In genomic region chr6:32868257-32868788, GRCh38 we compare ENCODE assay signal across 8 cellular contexts. TPM values are rescaled to one million over a fixed set of nuclear protein-coding genes. Genes with fewer than 3 reads are reported as not detected.
DNase-seq lines count a peak whose midpoint lies in the region; ATAC-seq and TF ChIP-seq lines count a peak whose summit lies in the region.

No MANE protein-coding gene starts in this region.

- H3K27ac Mint-ChIP-seq in activated CD8-positive, alpha-beta T cell treated with anti-CD3 and anti-CD28 coated beads, Interleukin-2, amount 10 ng/mL, durations not matched to agents 7 days and 5 days = no peak overlapping the region
- no peak overlapping the region for H3K27ac Mint-ChIP-seq in effector memory CD8-positive, alpha-beta T cell

- peaks cover 3% of the 10 kb centered on the region for H3K27me3 Mint-ChIP-seq in activated CD8-positive, alpha-beta T cell treated with anti-CD3 and anti-CD28 coated beads, Interleukin-2, amount 10 ng/mL, durations not matched to agents 7 days and 5 days (ENCODE audit: low read depth)
- H3K27me3 Mint-ChIP-seq in effector memory CD8-positive, alpha-beta T cell = no peaks in the 10 kb centered on the region

- ATAC-seq in activated CD8-positive, alpha-beta T cell treated with anti-CD3 and anti-CD28 coated beads, Interleukin-2, amount 10 ng/mL, durations not matched to agents 7 days and 5 days = peak; percentile 77
- peak; percentile 92 for ATAC-seq in effector memory CD8-positive, alpha-beta T cell (replicated peaks)
- no peak for ATAC-seq in HG02798 (IDR thresholded peaks at IDR 0.05; ENCODE audit: poor library complexity, unreplicated experiment)

- peaks cover 15% of the 10 kb centered on the region for H3K36me3 Mint-ChIP-seq in activated CD8-positive, alpha-beta T cell treated with anti-CD3 and anti-CD28 coated beads, Interleukin-2, amount 10 ng/mL, durations not matched to agents 7 days and 5 days (ENCODE audit: low read depth)
- peaks cover 3% of the 10 kb centered on the region for H3K36me3 Mint-ChIP-seq in effector memory CD8-positive, alpha-beta T cell (ENCODE audit: insufficient read depth)

- peaks cover 35% of the 10 kb centered on the region for H3K4me1 Mint-ChIP-seq in activated CD8-positive, alpha-beta T cell treated with anti-CD3 and anti-CD28 coated beads, Interleukin-2, amount 10 ng/mL, durations not matched to agents 7 days and 5 days (ENCODE audit: low read depth)
- peaks cover 11 to 16% of the 10 kb centered on the region in 2 donors for H3K4me1 Mint-ChIP-seq in effector memory CD8-positive, alpha-beta T cell (ENCODE audit: low read depth in 2 of 2)

- peak; percentile 95 for TF ChIP-seq CTCF in C4-2B (conservative IDR thresholded peaks at IDR 0.05)

- H3K27ac ChIP-seq in C4-2B = no peak overlapping the region

- POLR2A ChIA-PET in activated CD8-positive, alpha-beta T cell treated with anti-CD3 and anti-CD28 coated beads, Interleukin-2, amount 10 ng/mL, durations not matched to agents 7 days and 5 days (lab: Charles Lee) = interaction anchor here (0.9 to 10.3 kb wide), 8 partner anchors 10 to 686 kb away, joined by 3 to 240 read pairs (median 6); partner anchors contain the start of genes HLA-DMA, PSMB8, PSMB9 and TAP1

- no peaks in the 10 kb centered on the region for H3K36me3 ChIP-seq in H7 (replicated peaks; ENCODE audit: control insufficient read depth, insufficient read depth, low read length)

- DNase-seq in H7 = peak; percentile 42
- DNase-seq in NCI-H748 treated with DMSO at 0.1 percent for 48 hours (lab: John Stamatoyannopoulos, UW) = peak; percentile 56
- peak; percentile 93 for DNase-seq in activated CD8-positive, alpha-beta T cell treated with anti-CD3 and anti-CD28 coated beads, Interleukin-2, amount 10 ng/mL, durations not matched to agents 7 days and 5 days
- peak; percentile 86 to 90 (median 90) for DNase-seq in effector memory CD8-positive, alpha-beta T cell
- peak; percentile 71 for DNase-seq in middle frontal gyrus (ENCODE audit: extremely low spot score, low spot score)
- DNase-seq in stimulated activated CD8-positive, alpha-beta memory T cell treated with anti-CD3 and anti-CD28 coated beads, Interleukin-4, amount 100 ng/mL, for 48 hours = peak; percentile 94

- H3K9me3 Mint-ChIP-seq in activated CD8-positive, alpha-beta T cell treated with anti-CD3 and anti-CD28 coated beads, Interleukin-2, amount 10 ng/mL, durations not matched to agents 7 days and 5 days (ENCODE audit: insufficient read depth) = no peaks in the 10 kb centered on the region
- no peaks in the 10 kb centered on the region for H3K9me3 Mint-ChIP-seq in effector memory CD8-positive, alpha-beta T cell

- CTCF ChIA-PET in activated CD8-positive, alpha-beta T cell treated with anti-CD3 and anti-CD28 coated beads, Interleukin-2, amount 10 ng/mL, durations not matched to agents 7 days and 5 days (lab: Charles Lee) = interaction anchor here (0.7 to 10.6 kb wide), 69 partner anchors 9 to 622 kb away, joined by 3 to 512 read pairs (median 5); partner anchors contain the start of genes HLA-DMA, HLA-DPB1, HLA-DRA and PSMB8

- no peak overlapping the region for H3K4me3 ChIP-seq in H7 (ENCODE audit: insufficient read depth, low read depth, low read length)

- H3K4me3 Mint-ChIP-seq in activated CD8-positive, alpha-beta T cell treated with anti-CD3 and anti-CD28 coated beads, Interleukin-2, amount 10 ng/mL, durations not matched to agents 7 days and 5 days = no peak overlapping the region
- no peak overlapping the region for H3K4me3 Mint-ChIP-seq in effector memory CD8-positive, alpha-beta T cell

- peaks cover 6% of the 10 kb centered on the region for H3K27me3 ChIP-seq in H7 (ENCODE audit: control insufficient read depth, insufficient read depth, low read length)

RNA-seq across cellular contexts. Expression of gene PSMB9, which starts 14.3 kb away (rescaled TPM):
- total RNA-seq in H7 (2014; rRNA removed; shearing (Covaris generic)) = not detected in 2 replicates
- total RNA-seq in activated CD8-positive, alpha-beta T cell treated with anti-CD3 and anti-CD28 coated beads, Interleukin-2, amount 10 ng/mL, durations not matched to agents 7 days and 5 days = 100 to 1,000 TPM; 319 to 325 TPM

RNA-seq across cellular contexts. Expression of gene TAP1, which starts 14.8 kb away (rescaled TPM):
- 1.7 and 2.8 TPM in 2 replicates for total RNA-seq in H7 (2014; rRNA removed; shearing (Covaris generic))
- 100 to 1,000 TPM; 319 to 328 TPM for total RNA-seq in activated CD8-positive, alpha-beta T cell treated with anti-CD3 and anti-CD28 coated beads, Interleukin-2, amount 10 ng/mL, durations not matched to agents 7 days and 5 days

RNA-seq across cellular contexts. Expression of gene PSMB8, which starts 24.5 kb away (rescaled TPM):
- 2.6 and 4.6 TPM in 2 replicates for total RNA-seq in H7 (2014; rRNA removed; shearing (Covaris generic))
- total RNA-seq in activated CD8-positive, alpha-beta T cell treated with anti-CD3 and anti-CD28 coated beads, Interleukin-2, amount 10 ng/mL, durations not matched to agents 7 days and 5 days = 100 to 1,000 TPM; 385 to 397 TPM

RNA-seq across cellular contexts. Expression of gene TAP2, which starts 29.8 kb away (rescaled TPM):
- 1.1 and 2.7 TPM in 2 replicates for total RNA-seq in H7 (2014; rRNA removed; shearing (Covaris generic))
- total RNA-seq in activated CD8-positive, alpha-beta T cell treated with anti-CD3 and anti-CD28 coated beads, Interleukin-2, amount 10 ng/mL, durations not matched to agents 7 days and 5 days = 100 to 1,000 TPM; 145 to 159 TPM

RNA-seq across cellular contexts. Expression of gene HLA-DOB, which starts 51.5 kb away (rescaled TPM):
- total RNA-seq in H7 (2014; rRNA removed; shearing (Covaris generic)) = not detected in 2 replicates
- total RNA-seq in activated CD8-positive, alpha-beta T cell treated with anti-CD3 and anti-CD28 coated beads, Interleukin-2, amount 10 ng/mL, durations not matched to agents 7 days and 5 days = 10 to 100 TPM; 15.6 to 17.0 TPM

Comparison
In these comparisons a context has a peak if more than half of its experiments do, and no peak if none do; other contexts are left out.
1. DNase-seq: peak in every context shown above with its lines; median percentile 94 in stimulated activated CD8-positive, alpha-beta memory T cell treated with anti-CD3 and anti-CD28 coated beads, Interleukin-4, amount 100 ng/mL, for 48 hours; 93 in activated CD8-positive, alpha-beta T cell treated with anti-CD3 and anti-CD28 coated beads, Interleukin-2, amount 10 ng/mL, durations not matched to agents 7 days and 5 days; 90 in effector memory CD8-positive, alpha-beta T cell; 71 in middle frontal gyrus; 56 in NCI-H748 treated with DMSO at 0.1 percent for 48 hours; 42 in H7.
2. RNA of gene PSMB9, which starts 14.3 kb away (total RNA-seq): 319 to 325 TPM in activated CD8-positive, alpha-beta T cell treated with anti-CD3 and anti-CD28 coated beads, Interleukin-2, amount 10 ng/mL, durations not matched to agents 7 days and 5 days; not detected in H7; every median in the first group is over 100 times any median in the second.
3. RNA of gene TAP1, which starts 14.8 kb away (total RNA-seq): 319 to 328 TPM in activated CD8-positive, alpha-beta T cell treated with anti-CD3 and anti-CD28 coated beads, Interleukin-2, amount 10 ng/mL, durations not matched to agents 7 days and 5 days; 1.7 to 2.8 TPM in H7; every median in the first group is over 10 times any median in the second.
4. RNA of gene PSMB8, which starts 24.5 kb away (total RNA-seq): 385 to 397 TPM in activated CD8-positive, alpha-beta T cell treated with anti-CD3 and anti-CD28 coated beads, Interleukin-2, amount 10 ng/mL, durations not matched to agents 7 days and 5 days; 2.6 to 4.6 TPM in H7; every median in the first group is over 10 times any median in the second.